Comparison of ENCODE assay signal across 29 cellular contexts in genomic region chr3:1967525-1967924, GRCh38.
"Had no signal": no experiment of that assay in that cellular context is flagged by ENCODE, and none has a peak within 500 bp of the region (broad histone marks: within the 10 kb centered on the region; RNA-seq: fewer than 3 reads in every experiment).

No MANE protein-coding gene starts in this region.

- H3K27me3 ChIP-seq: neutrophil, pancreas, right lobe of liver, sigmoid colon, suprapubic skin, testis, tibial artery, transverse colon, upper lobe of right lung, uterus had no signal

- H3K9me3 Mint-ChIP-seq: nephron progenitor cell; neural crest cell; stimulated activated memory B cell treated with anti-CD40 and anti-IgM and Interleukin-4, amounts not matched to agents 10 μg/mL and 1 μg/mL and 100 μg/mL, for 72 hours; type B pancreatic cell had no signal

- H3K4me3 Mint-ChIP-seq: naive thymus-derived CD8-positive, alpha-beta T cell; natural killer cell treated with Interleukin-12 subunit alpha and Interleukin-12 subunit beta and Interleukin-15 and Interleukin-18, amount 100 ng/mL, for 72 hours; nephron progenitor cell; neural crest cell; stimulated activated memory B cell treated with anti-CD40 and anti-IgM and Interleukin-4, amounts not matched to agents 10 μg/mL and 1 μg/mL and 100 μg/mL, for 72 hours; stimulated activated naive CD8-positive, alpha-beta T cell treated with anti-CD3 and anti-CD28 coated beads, Interleukin-15, amount 100 ng/mL, for 72 hours; type B pancreatic cell had no signal

- H3K27ac ChIP-seq: neutrophil, pancreas, prostate gland, right lobe of liver, sigmoid colon, suprapubic skin, testis, tibial artery, transverse colon, upper lobe of right lung, uterus had no signal

- FAIRE-seq: pancreas, small intestine had no signal

- H3K36me3 ChIP-seq: neutrophil, pancreas, prostate gland, right lobe of liver, sigmoid colon, suprapubic skin, tibial artery, transverse colon, upper lobe of right lung, uterus had no signal

- H3K4me1 ChIP-seq: pancreas, prostate gland, right lobe of liver, sigmoid colon, suprapubic skin, testis, tibial artery, transverse colon, upper lobe of right lung, uterus had no signal

- H3K36me3 Mint-ChIP-seq: naive thymus-derived CD8-positive, alpha-beta T cell; stimulated activated memory B cell treated with anti-CD40 and anti-IgM and Interleukin-4, amounts not matched to agents 10 μg/mL and 1 μg/mL and 100 μg/mL, for 72 hours; type B pancreatic cell had no signal

- ATAC-seq: naive thymus-derived CD8-positive, alpha-beta T cell; natural killer cell treated with Interleukin-12 subunit alpha and Interleukin-12 subunit beta and Interleukin-15 and Interleukin-18, amount 100 ng/mL, for 72 hours; pancreas; right cardiac atrium; right lobe of liver; stimulated activated memory B cell treated with anti-CD40 and anti-IgM and Interleukin-4, amounts not matched to agents 10 μg/mL and 1 μg/mL and 100 μg/mL, for 72 hours; stimulated activated naive CD8-positive, alpha-beta T cell treated with anti-CD3 and anti-CD28 coated beads, Interleukin-15, amount 100 ng/mL, for 72 hours; stimulated activated naive CD8-positive, alpha-beta T cell treated with anti-CD3 and anti-CD28 coated beads, Interleukin-15, Interleukin-2, amounts not matched to agents 100 U/mL and 50 U/mL, for 24 hours; upper lobe of right lung had no signal

- H3K9me3 ChIP-seq: neutrophil, pancreas, prostate gland, right lobe of liver, sigmoid colon, suprapubic skin, testis, tibial artery, transverse colon, upper lobe of right lung, uterus had no signal

- H3K4me3 ChIP-seq: pancreas, prostate gland, right lobe of liver, sigmoid colon, suprapubic skin, testis, tibial artery, transverse colon, upper lobe of right lung, uterus had no signal

- DNase-seq: naive thymus-derived CD8-positive, alpha-beta T cell; nephron progenitor cell; nucleus accumbens; pancreas; retina; right cardiac atrium; right lobe of liver; sigmoid colon; small intestine; stimulated activated CD4-positive, alpha-beta T cell treated with anti-CD3 and anti-CD28 coated beads, Interleukin-15, amount 100 ng/mL, for 24 hours; stimulated activated CD4-positive, alpha-beta T cell treated with anti-CD3 and anti-CD28 coated beads, Interleukin-2, amount 100 ng/mL, for 24 hours; stimulated activated CD4-positive, alpha-beta T cell treated with anti-CD3 and anti-CD28 coated beads, Interleukin-2, amount 100 ng/mL, for 48 hours; stimulated activated CD4-positive, alpha-beta T cell treated with anti-CD3 and anti-CD28 coated beads, Interleukin-4, amount 100 ng/mL, for 24 hours; stimulated activated naive CD4-positive, alpha-beta T cell; stimulated activated naive CD8-positive, alpha-beta T cell treated with anti-CD3 and anti-CD28 coated beads, Interleukin-15, amount 100 ng/mL, for 72 hours; stimulated activated naive CD8-positive, alpha-beta T cell treated with anti-CD3 and anti-CD28 coated beads, Interleukin-15, Interleukin-2, amounts not matched to agents 100 U/mL and 50 U/mL, for 24 hours; substantia nigra; testis; tibial artery; transverse colon; upper lobe of right lung; uterus had no signal

- H3K4me1 Mint-ChIP-seq: naive thymus-derived CD8-positive, alpha-beta T cell; stimulated activated memory B cell treated with anti-CD40 and anti-IgM and Interleukin-4, amounts not matched to agents 10 μg/mL and 1 μg/mL and 100 μg/mL, for 72 hours; stimulated activated naive CD8-positive, alpha-beta T cell treated with anti-CD3 and anti-CD28 coated beads, Interleukin-15, amount 100 ng/mL, for 72 hours had no signal

- H3K27ac Mint-ChIP-seq: naive thymus-derived CD8-positive, alpha-beta T cell; natural killer cell treated with Interleukin-12 subunit alpha and Interleukin-12 subunit beta and Interleukin-15 and Interleukin-18, amount 100 ng/mL, for 72 hours; nephron progenitor cell; stimulated activated memory B cell treated with anti-CD40 and anti-IgM and Interleukin-4, amounts not matched to agents 10 μg/mL and 1 μg/mL and 100 μg/mL, for 72 hours; stimulated activated naive CD8-positive, alpha-beta T cell treated with anti-CD3 and anti-CD28 coated beads, Interleukin-15, amount 100 ng/mL, for 72 hours; type B pancreatic cell had no signal
